ENCODE assay signal across 8 cellular contexts in the genomic region with DNA sequence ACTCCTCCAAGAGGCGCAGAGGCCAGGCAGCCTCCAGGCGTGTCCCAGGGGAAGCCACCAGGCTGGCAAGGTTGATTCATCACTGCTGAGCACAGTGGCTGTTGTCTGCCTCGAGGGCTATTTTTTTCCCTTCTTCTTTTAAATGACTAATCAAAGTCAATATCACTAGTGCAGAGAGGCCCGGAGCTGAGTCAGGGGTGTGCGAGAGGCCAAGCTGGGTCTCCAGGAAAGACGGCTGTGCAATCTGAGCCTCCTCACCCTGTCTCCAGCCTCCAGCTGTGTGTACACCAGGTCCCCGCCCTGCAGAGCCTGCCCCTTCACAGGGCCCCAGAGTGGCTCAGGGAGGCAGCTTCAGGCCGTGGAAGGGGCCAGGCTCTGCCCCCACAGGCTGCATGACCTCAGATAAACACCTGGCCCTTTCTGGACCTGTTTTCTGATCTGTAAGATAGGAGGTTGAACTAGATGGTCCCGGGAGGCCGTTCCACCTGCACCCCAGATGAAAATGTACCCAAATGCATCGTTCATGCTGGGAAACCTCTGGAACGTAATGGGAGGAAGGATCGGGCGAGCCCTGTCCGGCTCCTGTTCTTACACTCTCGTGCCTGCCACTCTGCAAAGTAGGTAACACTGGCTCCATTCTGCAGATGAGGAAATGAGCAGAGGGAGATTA. TPM values are rescaled to one million over a fixed set of nuclear protein-coding genes. Genes with fewer than 3 reads are reported as not detected.
DNase-seq lines count a peak whose midpoint lies in the region; ATAC-seq, FAIRE-seq and TF ChIP-seq lines count a peak whose summit lies in the region.

No MANE protein-coding gene starts in this region.

- H3K9me3 ChIP-seq in HepG2 (ENCODE audit: low read length) (no peaks in the 10 kb centered on the region), right lobe of liver (no peaks in the 10 kb centered on the region), mesodermal cell (ENCODE audit: control insufficient read depth, low read length) (no peaks in the 10 kb centered on the region)

- H3K9ac ChIP-seq in HepG2 (ENCODE audit: insufficient read depth, low read depth, low read length) = peak overlapping the region; percentile 52

- no peaks in the 10 kb centered on the region for H3K9me3 Mint-ChIP-seq in activated naive CD4-positive, alpha-beta T cell treated with anti-CD3 and anti-CD28 coated beads, Interleukin-2, amount 50 U/mL, for 72 hours

- peak overlapping the region; percentile 51 for H3K4me2 ChIP-seq in HepG2 (ENCODE audit: low read depth, low read length)

- in situ Hi-C loops in HepG2 (cut with HindIII; ENCODE audit: extremely low pct_ligation_motif_present, low pct_unique_long_range_greater_than_20kb) = loop anchor here (5.0 kb wide), 1 partner anchor 108 kb away; no protein-coding TSS in a partner anchor

- ATAC-seq in HepG2 (peak; percentile 87), right lobe of liver (no peak)
- peak; percentile 62 to 75 for ATAC-seq in activated naive CD4-positive, alpha-beta T cell treated with anti-CD3 and anti-CD28 coated beads, Interleukin-2, amount 50 U/mL, for 72 hours

- peak; percentile 84 for FAIRE-seq in HepG2 (lab: Jason Lieb, UNC)

- no peak for TF ChIP-seq RAD21 in HepG2 (CRISPR knock-in tag; IDR thresholded peaks at IDR 0.05)

- peaks cover 7% of the 10 kb centered on the region for H4K20me1 ChIP-seq in HepG2 (ENCODE audit: insufficient read depth, low read length)

- H3K36me3 Mint-ChIP-seq in activated naive CD4-positive, alpha-beta T cell treated with anti-CD3 and anti-CD28 coated beads, Interleukin-2, amount 50 U/mL, for 72 hours = no peaks in the 10 kb centered on the region

- WGBS in HepG2 (ENCODE audit: low lambda C conversion rate) = 0% methylated on average over 3 of the region's 16 CpGs
- WGBS in right lobe of liver (ENCODE audit: insufficient coverage, low coverage, low lambda C conversion rate, missing lambda C conversion rate) = 73% methylated on average over 12 of the region's 16 CpGs
- 85 to 90% methylated on average over 15 of the region's 16 CpGs for WGBS in mesodermal cell (ENCODE audit: insufficient coverage in 2 of 2), 2 experiments
- 62 to 66% methylated on average over 15 to 16 of the region's 16 CpGs for WGBS in lower leg skin, 2 donors

- H3K27ac Mint-ChIP-seq in activated naive CD4-positive, alpha-beta T cell treated with anti-CD3 and anti-CD28 coated beads, Interleukin-2, amount 50 U/mL, for 72 hours = no peak overlapping the region

- peaks cover 0 to 1% of the 10 kb centered on the region in 2 experiments; a peak in 1 of 5 replicates for H3K27me3 ChIP-seq in HepG2 (ENCODE audit: control insufficient read depth in 1 of 2, insufficient read depth in 2 of 2, low read length in 2 of 2)
- no peaks in the 10 kb centered on the region for H3K27me3 ChIP-seq in right lobe of liver

- peak; percentile 22; the same call in 1 of the 2 replicates for TF ChIP-seq CTCF in HepG2 (CRISPR knock-in tag; IDR thresholded peaks at IDR 0.05)
- no peak for TF ChIP-seq CTCF in right lobe of liver (IDR thresholded peaks at IDR 0.05)
- TF ChIP-seq CTCF in lower leg skin (IDR thresholded peaks at IDR 0.05) = peak in 1 of 3 donors; percentile 21

- POLR2A ChIA-PET in HepG2 (lab: Yijun Ruan, JAX) = interaction anchor here (0.7 to 2.3 kb wide), 18 partner anchors 10 to 159 kb away, joined by 3 to 12 read pairs (median 6); partner anchors contain the start of genes ABHD11, BCL7B, BUD23 and DNAJC30

- no peak for TF ChIP-seq POLR2A in HepG2 (IDR thresholded peaks at IDR 0.05; ENCODE audit: insufficient read depth in 1 of 2, low read depth in 2 of 2, low read length in 2 of 2)
- TF ChIP-seq POLR2A in right lobe of liver (IDR thresholded peaks at IDR 0.05) = no peak
- no peak for TF ChIP-seq POLR2A in lower leg skin (IDR thresholded peaks at IDR 0.05)

- H2AFZ ChIP-seq in HepG2 (ENCODE audit: low read length) = no peak overlapping the region

- no peaks in the 10 kb centered on the region for H3K79me2 ChIP-seq in HepG2 (ENCODE audit: insufficient read depth, low read length)

- TF ChIP-seq EP300 in HepG2 (IDR thresholded peaks at IDR 0.05; ENCODE audit: low read depth in 2 of 2, low read length in 2 of 2) (peak; percentile 48 to 70; a peak in 3 of 4 replicates), HepG2 (CRISPR knock-in tag; IDR thresholded peaks at IDR 0.05; ENCODE audit: borderline replicate concordance) (peak; percentile 79)

- H3K4me1 ChIP-seq in HepG2 (ENCODE audit: insufficient read depth, low read length) (peaks cover 47% of the 10 kb centered on the region), right lobe of liver (peaks cover 0 to under 1% (median 0%) of the 10 kb centered on the region in 4 donors), mesodermal cell (ENCODE audit: control insufficient read depth, insufficient read depth, low read length, poor library complexity, severe bottlenecking) (peaks cover 27% of the 10 kb centered on the region)

- DNase-seq in HepG2 (ENCODE audit: low spot score) (peak; percentile 90), right lobe of liver (no peak), NCI-H510A (lab: John Stamatoyannopoulos, UW) (peak; percentile 94), lower leg skin (ENCODE audit: low spot score in 2 of 2) (no peak), occipital lobe (lab: John Stamatoyannopoulos, UW) (no peak), RPMI8226 (no peak)
- peak in 1 of 2 donors; percentile 59 for DNase-seq in activated naive CD4-positive, alpha-beta T cell treated with anti-CD3 and anti-CD28 coated beads, Interleukin-2, amount 50 U/mL, for 72 hours (ENCODE audit: low spot score in 2 of 2)

- H3K36me3 ChIP-seq in HepG2 (replicated peaks in 1 of 2; ENCODE audit: control insufficient read depth in 1 of 2, insufficient read depth in 2 of 2, low read length in 2 of 2) (no peaks in the 10 kb centered on the region), right lobe of liver (no peaks in the 10 kb centered on the region), mesodermal cell (ENCODE audit: control insufficient read depth, insufficient read depth, low read length) (peaks cover 8% of the 10 kb centered on the region)

- H3K27ac ChIP-seq in HepG2 (ENCODE audit: extremely low read length, insufficient read depth, low read length) = peak overlapping the region; percentile 36
- H3K27ac ChIP-seq in right lobe of liver = no peak overlapping the region
- peak overlapping the region; percentile 49 for H3K27ac ChIP-seq in mesodermal cell (ENCODE audit: low read depth, low read length, severe bottlenecking)

- intact Hi-C loops in HepG2 (cut with micrococcal nuclease; ENCODE audit: unreplicated experiment) (loop anchor here (5.0 kb wide), 2 partner anchors 33 to 48 kb away; partner anchors contain the start of genes BUD23, DNAJC30 and VPS37D), right lobe of liver (cut with DNase I) (no loop called here), lower leg skin (cut with DNase I; ENCODE audit: low total_unique reads) (no loop called here)

- peak overlapping the region in 2 of 3 experiments; percentile 3 to 13; a peak in 1 of 6 replicates for H3K4me3 ChIP-seq in HepG2 (replicated peaks in 1 of 3; ENCODE audit: insufficient read depth in 1 of 3, low read depth in 2 of 3, low read length in 3 of 3)
- no peak overlapping the region for H3K4me3 ChIP-seq in right lobe of liver
- no peak overlapping the region for H3K4me3 ChIP-seq in mesodermal cell (ENCODE audit: extremely low read depth, insufficient read depth, low read length, poor library complexity, severe bottlenecking)
- no peak overlapping the region for H3K4me3 ChIP-seq in lower leg skin (ENCODE audit: low read depth, poor library complexity, severe bottlenecking)

- no TSS peak for BruUV-seq in HepG2 (replicated peaks; lab: Mats Ljungman, UMichigan)

- CTCF ChIA-PET in HepG2 (lab: Yijun Ruan, JAX; ENCODE audit: low intra/inter-chr PET ratio, low total read pairs) = no interaction called here

RNA-seq across cellular contexts. Expression of gene STX1A, which starts 3.7 kb away (rescaled TPM):
- total RNA-seq in HepG2 (2016; rRNA removed; fragmentation: Illumina TruSeq; extraction: Trizol) (2.9 and 6.1 TPM in 2 replicates), right lobe of liver (1 to 10 TPM; 1.4 to 2.8 (median 1.9) TPM), lower leg skin (1 to 10 TPM; 2.9 to 9.2 (median 4.6) TPM), occipital lobe (49.8 TPM)
- total RNA-seq in HepG2 (2016; cell fraction: cytosol; rRNA removed; fragmentation: Illumina TruSeq; extraction: Trizol; ENCODE audit: low read depth) = 1.3 and 1.8 TPM in 2 replicates
- 3.3 and 5.7 TPM in 2 replicates for total RNA-seq in HepG2 (2016; cell fraction: insoluble cytoplasmic fraction; rRNA removed; fragmentation: Illumina TruSeq; extraction: Trizol)
- 2.4 and 4.1 TPM in 2 replicates for total RNA-seq in HepG2 (2016; cell fraction: membrane; rRNA removed; fragmentation: Illumina TruSeq; extraction: Trizol)
- 6.6 and 10.3 TPM in 2 replicates for total RNA-seq in HepG2 (2016; cell fraction: nucleus; rRNA removed; fragmentation: Illumina TruSeq; extraction: Trizol)
- 12.2 and 14.8 TPM in 2 replicates for polyA plus RNA-seq in HepG2 (2011; rRNA removed)
- polyA plus RNA-seq in HepG2 (2011; cell fraction: cytosol; rRNA removed) = 5.3 and 6.0 TPM in 2 replicates
- 75.2 and 75.4 TPM in 2 replicates for polyA plus RNA-seq in HepG2 (2011; cell fraction: nucleus; rRNA removed)
- 8.5 and 18.8 TPM in 2 replicates for polyA plus RNA-seq in HepG2 (2012)
- 0.94 and 1.4 TPM in 2 replicates for polyA plus RNA-seq in HepG2 (2016; cell fraction: cytosol; fragmentation: Illumina TruSeq; extraction: Trizol; ENCODE audit: low read depth)
- 3.1 and 4.5 TPM in 2 replicates for polyA plus RNA-seq in HepG2 (2016; cell fraction: insoluble cytoplasmic fraction; fragmentation: Illumina TruSeq; extraction: Trizol; ENCODE audit: low read depth)
- 2.3 and 2.5 TPM in 2 replicates for polyA plus RNA-seq in HepG2 (2016; cell fraction: membrane; fragmentation: Illumina TruSeq; extraction: Trizol; ENCODE audit: low read depth)
- 26.8 and 37.4 TPM in 2 replicates for polyA plus RNA-seq in HepG2 (2016; cell fraction: nucleus; fragmentation: Illumina TruSeq; extraction: Trizol; ENCODE audit: insufficient read depth, low read depth)
- 5.2 and 10.7 TPM in 2 replicates for polyA minus RNA-seq in HepG2 (2011; rRNA and poly(A)+ RNA removed; ENCODE audit: low replicate concordance)
- polyA minus RNA-seq in HepG2 (2011; cell fraction: cytosol; rRNA and poly(A)+ RNA removed) = 1.7 and 3.1 TPM in 2 replicates
- 12.8 and 13.4 TPM in 2 replicates for polyA minus RNA-seq in HepG2 (2011; cell fraction: nucleus; rRNA and poly(A)+ RNA removed)
- 10 to 100 TPM in 1 of 2 donors, 1 to 10 TPM in 1; 8.8 to 14.0 TPM for total RNA-seq in activated naive CD4-positive, alpha-beta T cell treated with anti-CD3 and anti-CD28 coated beads, Interleukin-2, amount 50 U/mL, for 72 hours
- 15.4 TPM for polyA plus RNA-seq in mesodermal cell (2013, experiment 1 of 2)
- polyA plus RNA-seq in mesodermal cell (2013, experiment 2 of 2) = 10.1 TPM

RNA-seq across cellular contexts. Expression of gene ABHD11, which starts 22.8 kb away (rescaled TPM):
- total RNA-seq in HepG2 (2016; rRNA removed; fragmentation: Illumina TruSeq; extraction: Trizol) (6.4 and 7.0 TPM in 2 replicates), right lobe of liver (1 to 10 TPM; 5.6 to 8.4 (median 7.0) TPM), lower leg skin (10 to 100 TPM; 24.9 to 29.0 (median 26.3) TPM), occipital lobe (4.2 TPM)
- total RNA-seq in HepG2 (2016; cell fraction: cytosol; rRNA removed; fragmentation: Illumina TruSeq; extraction: Trizol; ENCODE audit: low read depth) = 2.5 and 2.8 TPM in 2 replicates
- total RNA-seq in HepG2 (2016; cell fraction: insoluble cytoplasmic fraction; rRNA removed; fragmentation: Illumina TruSeq; extraction: Trizol) = 6.2 and 6.4 TPM in 2 replicates
- 3.3 and 3.6 TPM in 2 replicates for total RNA-seq in HepG2 (2016; cell fraction: membrane; rRNA removed; fragmentation: Illumina TruSeq; extraction: Trizol)
- 4.1 and 4.7 TPM in 2 replicates for total RNA-seq in HepG2 (2016; cell fraction: nucleus; rRNA removed; fragmentation: Illumina TruSeq; extraction: Trizol)
- 7.1 and 8.1 TPM in 2 replicates for polyA plus RNA-seq in HepG2 (2011; rRNA removed)
- polyA plus RNA-seq in HepG2 (2011; cell fraction: cytosol; rRNA removed) = 3.7 and 7.1 TPM in 2 replicates
- 10.5 and 11.1 TPM in 2 replicates for polyA plus RNA-seq in HepG2 (2011; cell fraction: nucleus; rRNA removed)
- polyA plus RNA-seq in HepG2 (2012) = 2.0 and 3.1 TPM in 2 replicates
- polyA plus RNA-seq in HepG2 (2016; cell fraction: cytosol; fragmentation: Illumina TruSeq; extraction: Trizol; ENCODE audit: low read depth) = 1.7 and 1.9 TPM in 2 replicates
- 7.3 and 7.9 TPM in 2 replicates for polyA plus RNA-seq in HepG2 (2016; cell fraction: insoluble cytoplasmic fraction; fragmentation: Illumina TruSeq; extraction: Trizol; ENCODE audit: low read depth)
- polyA plus RNA-seq in HepG2 (2016; cell fraction: membrane; fragmentation: Illumina TruSeq; extraction: Trizol; ENCODE audit: low read depth) = 1.8 and 2.3 TPM in 2 replicates
- polyA plus RNA-seq in HepG2 (2016; cell fraction: nucleus; fragmentation: Illumina TruSeq; extraction: Trizol; ENCODE audit: insufficient read depth, low read depth) = 8.1 and 14.0 TPM in 2 replicates
- polyA minus RNA-seq in HepG2 (2011; rRNA and poly(A)+ RNA removed; ENCODE audit: low replicate concordance) = 8.6 and 26.6 TPM in 2 replicates
- 0.89 and 2.6 TPM in 2 replicates for polyA minus RNA-seq in HepG2 (2011; cell fraction: cytosol; rRNA and poly(A)+ RNA removed)
- polyA minus RNA-seq in HepG2 (2011; cell fraction: nucleus; rRNA and poly(A)+ RNA removed) = 6.2 and 11.3 TPM in 2 replicates
- total RNA-seq in activated naive CD4-positive, alpha-beta T cell treated with anti-CD3 and anti-CD28 coated beads, Interleukin-2, amount 50 U/mL, for 72 hours = 10 to 100 TPM; 17.3 to 18.1 TPM
- polyA plus RNA-seq in mesodermal cell (2013, experiment 1 of 2) = 9.3 TPM
- polyA plus RNA-seq in mesodermal cell (2013, experiment 2 of 2) = 9.1 TPM

RNA-seq across cellular contexts. Expression of gene BUD23, which starts 32.4 kb away (rescaled TPM):
- total RNA-seq in HepG2 (2016; rRNA removed; fragmentation: Illumina TruSeq; extraction: Trizol) = 37.5 and 47.5 TPM in 2 replicates
- total RNA-seq in HepG2 (2016; cell fraction: cytosol; rRNA removed; fragmentation: Illumina TruSeq; extraction: Trizol; ENCODE audit: low read depth) = 25.0 and 27.0 TPM in 2 replicates
- total RNA-seq in HepG2 (2016; cell fraction: insoluble cytoplasmic fraction; rRNA removed; fragmentation: Illumina TruSeq; extraction: Trizol) = 37.7 and 52.7 TPM in 2 replicates
- 22.7 and 27.6 TPM in 2 replicates for total RNA-seq in HepG2 (2016; cell fraction: membrane; rRNA removed; fragmentation: Illumina TruSeq; extraction: Trizol)
- total RNA-seq in HepG2 (2016; cell fraction: nucleus; rRNA removed; fragmentation: Illumina TruSeq; extraction: Trizol) = 36.5 and 38.0 TPM in 2 replicates
- 50.3 and 54.5 TPM in 2 replicates for polyA plus RNA-seq in HepG2 (2011; rRNA removed)
- 57.5 and 59.3 TPM in 2 replicates for polyA plus RNA-seq in HepG2 (2011; cell fraction: cytosol; rRNA removed)
- polyA plus RNA-seq in HepG2 (2011; cell fraction: nucleus; rRNA removed) = 61.1 and 71.4 TPM in 2 replicates
- 39.8 and 49.3 TPM in 2 replicates for polyA plus RNA-seq in HepG2 (2012)
- polyA plus RNA-seq in HepG2 (2016; cell fraction: cytosol; fragmentation: Illumina TruSeq; extraction: Trizol; ENCODE audit: low read depth) = 23.2 and 24.2 TPM in 2 replicates
- polyA plus RNA-seq in HepG2 (2016; cell fraction: insoluble cytoplasmic fraction; fragmentation: Illumina TruSeq; extraction: Trizol; ENCODE audit: low read depth) = 54.9 and 56.3 TPM in 2 replicates
- polyA plus RNA-seq in HepG2 (2016; cell fraction: membrane; fragmentation: Illumina TruSeq; extraction: Trizol; ENCODE audit: low read depth) = 27.2 and 30.8 TPM in 2 replicates
- polyA plus RNA-seq in HepG2 (2016; cell fraction: nucleus; fragmentation: Illumina TruSeq; extraction: Trizol; ENCODE audit: insufficient read depth, low read depth) = 97.8 and 98.1 TPM in 2 replicates
- 20.0 and 77.8 TPM in 2 replicates for polyA minus RNA-seq in HepG2 (2011; rRNA and poly(A)+ RNA removed; ENCODE audit: low replicate concordance)
- polyA minus RNA-seq in HepG2 (2011; cell fraction: cytosol; rRNA and poly(A)+ RNA removed) = 9.4 and 16.6 TPM in 2 replicates
- polyA minus RNA-seq in HepG2 (2011; cell fraction: nucleus; rRNA and poly(A)+ RNA removed) = 14.7 and 15.2 TPM in 2 replicates
- 10 to 100 TPM; 24.1 to 35.0 (median 29.2) TPM for total RNA-seq in right lobe of liver
- total RNA-seq in activated naive CD4-positive, alpha-beta T cell treated with anti-CD3 and anti-CD28 coated beads, Interleukin-2, amount 50 U/mL, for 72 hours = 10 to 100 TPM; 91.8 to 97.9 TPM
- polyA plus RNA-seq in mesodermal cell (2013, experiment 1 of 2) = 67.4 TPM
- 62.9 TPM for polyA plus RNA-seq in mesodermal cell (2013, experiment 2 of 2)
- 10 to 100 TPM; 46.3 to 57.8 (median 53.2) TPM for total RNA-seq in lower leg skin
- 23.7 TPM for total RNA-seq in occipital lobe

RNA-seq across cellular contexts. Expression of gene DNAJC30, which starts 32.5 kb away (rescaled TPM):
- total RNA-seq in HepG2 (2016; rRNA removed; fragmentation: Illumina TruSeq; extraction: Trizol) (3.0 and 3.3 TPM in 2 replicates), right lobe of liver (1 to 10 TPM; 5.4 to 8.8 (median 7.0) TPM), lower leg skin (1 to 10 TPM; 3.4 to 6.1 (median 4.1) TPM), occipital lobe (3.1 TPM)
- 1.3 TPM in 2 replicates for total RNA-seq in HepG2 (2016; cell fraction: cytosol; rRNA removed; fragmentation: Illumina TruSeq; extraction: Trizol; ENCODE audit: low read depth)
- total RNA-seq in HepG2 (2016; cell fraction: insoluble cytoplasmic fraction; rRNA removed; fragmentation: Illumina TruSeq; extraction: Trizol) = 2.7 and 3.2 TPM in 2 replicates
- 2.5 and 2.7 TPM in 2 replicates for total RNA-seq in HepG2 (2016; cell fraction: membrane; rRNA removed; fragmentation: Illumina TruSeq; extraction: Trizol)
- 2.6 and 2.8 TPM in 2 replicates for total RNA-seq in HepG2 (2016; cell fraction: nucleus; rRNA removed; fragmentation: Illumina TruSeq; extraction: Trizol)
- polyA plus RNA-seq in HepG2 (2011; rRNA removed) = 3.5 and 3.8 TPM in 2 replicates
- polyA plus RNA-seq in HepG2 (2011; cell fraction: cytosol; rRNA removed) = 3.7 and 5.6 TPM in 2 replicates
- polyA plus RNA-seq in HepG2 (2011; cell fraction: nucleus; rRNA removed) = 3.5 and 4.4 TPM in 2 replicates
- polyA plus RNA-seq in HepG2 (2012) = 2.0 and 4.5 TPM in 2 replicates
- polyA plus RNA-seq in HepG2 (2016; cell fraction: cytosol; fragmentation: Illumina TruSeq; extraction: Trizol; ENCODE audit: low read depth) = 1.9 and 2.1 TPM in 2 replicates
- 7.7 and 7.8 TPM in 2 replicates for polyA plus RNA-seq in HepG2 (2016; cell fraction: insoluble cytoplasmic fraction; fragmentation: Illumina TruSeq; extraction: Trizol; ENCODE audit: low read depth)
- polyA plus RNA-seq in HepG2 (2016; cell fraction: membrane; fragmentation: Illumina TruSeq; extraction: Trizol; ENCODE audit: low read depth) = 3.1 and 3.6 TPM in 2 replicates
- 5.6 and 6.4 TPM in 2 replicates for polyA plus RNA-seq in HepG2 (2016; cell fraction: nucleus; fragmentation: Illumina TruSeq; extraction: Trizol; ENCODE audit: insufficient read depth, low read depth)
- polyA minus RNA-seq in HepG2 (2011; rRNA and poly(A)+ RNA removed; ENCODE audit: low replicate concordance) = 8.4 and 10.1 TPM in 2 replicates
- 2.0 and 3.3 TPM in 2 replicates for polyA minus RNA-seq in HepG2 (2011; cell fraction: cytosol; rRNA and poly(A)+ RNA removed)
- polyA minus RNA-seq in HepG2 (2011; cell fraction: nucleus; rRNA and poly(A)+ RNA removed) = 7.7 and 9.3 TPM in 2 replicates
- total RNA-seq in activated naive CD4-positive, alpha-beta T cell treated with anti-CD3 and anti-CD28 coated beads, Interleukin-2, amount 50 U/mL, for 72 hours = 1 to 10 TPM; 3.7 to 7.5 TPM
- 3.3 TPM for polyA plus RNA-seq in mesodermal cell (2013, experiment 1 of 2)
- polyA plus RNA-seq in mesodermal cell (2013, experiment 2 of 2) = 3.6 TPM

RNA-seq across cellular contexts. Expression of gene VPS37D, which starts 48.2 kb away (rescaled TPM):
- total RNA-seq in HepG2 (2016; rRNA removed; fragmentation: Illumina TruSeq; extraction: Trizol) (4.9 and 6.3 TPM in 2 replicates), right lobe of liver (1 to 10 TPM; 1.2 to 3.0 (median 2.2) TPM), lower leg skin (1 to 10 TPM; 2.4 to 6.9 (median 4.1) TPM), occipital lobe (21.5 TPM)
- total RNA-seq in HepG2 (2016; cell fraction: cytosol; rRNA removed; fragmentation: Illumina TruSeq; extraction: Trizol; ENCODE audit: low read depth) = 7.4 and 7.8 TPM in 2 replicates
- total RNA-seq in HepG2 (2016; cell fraction: insoluble cytoplasmic fraction; rRNA removed; fragmentation: Illumina TruSeq; extraction: Trizol) = 5.1 and 6.3 TPM in 2 replicates
- total RNA-seq in HepG2 (2016; cell fraction: membrane; rRNA removed; fragmentation: Illumina TruSeq; extraction: Trizol) = 11.3 and 11.5 TPM in 2 replicates
- total RNA-seq in HepG2 (2016; cell fraction: nucleus; rRNA removed; fragmentation: Illumina TruSeq; extraction: Trizol) = 3.3 and 3.9 TPM in 2 replicates
- polyA plus RNA-seq in HepG2 (2011; rRNA removed) = 3.8 and 5.7 TPM in 2 replicates
- polyA plus RNA-seq in HepG2 (2011; cell fraction: cytosol; rRNA removed) = 3.8 and 5.1 TPM in 2 replicates
- polyA plus RNA-seq in HepG2 (2011; cell fraction: nucleus; rRNA removed) = 11.9 and 15.2 TPM in 2 replicates
- polyA plus RNA-seq in HepG2 (2012) = 5.1 and 5.6 TPM in 2 replicates
- polyA plus RNA-seq in HepG2 (2016; cell fraction: cytosol; fragmentation: Illumina TruSeq; extraction: Trizol; ENCODE audit: low read depth) = 5.8 and 6.7 TPM in 2 replicates
- 4.4 and 4.5 TPM in 2 replicates for polyA plus RNA-seq in HepG2 (2016; cell fraction: insoluble cytoplasmic fraction; fragmentation: Illumina TruSeq; extraction: Trizol; ENCODE audit: low read depth)
- polyA plus RNA-seq in HepG2 (2016; cell fraction: membrane; fragmentation: Illumina TruSeq; extraction: Trizol; ENCODE audit: low read depth) = 7.2 and 7.6 TPM in 2 replicates
- polyA plus RNA-seq in HepG2 (2016; cell fraction: nucleus; fragmentation: Illumina TruSeq; extraction: Trizol; ENCODE audit: insufficient read depth, low read depth) = 8.1 and 8.8 TPM in 2 replicates
- polyA minus RNA-seq in HepG2 (2011; rRNA and poly(A)+ RNA removed; ENCODE audit: low replicate concordance) = 0.37 and 3.2 TPM in 2 replicates
- polyA minus RNA-seq in HepG2 (2011; cell fraction: cytosol; rRNA and poly(A)+ RNA removed) = 2.4 and 2.6 TPM in 2 replicates
- 0.90 and 1.5 TPM in 2 replicates for polyA minus RNA-seq in HepG2 (2011; cell fraction: nucleus; rRNA and poly(A)+ RNA removed)
- total RNA-seq in activated naive CD4-positive, alpha-beta T cell treated with anti-CD3 and anti-CD28 coated beads, Interleukin-2, amount 50 U/mL, for 72 hours = under 1 TPM in 1 of 2 donors, not detected in 1; 0.95 TPM
- polyA plus RNA-seq in mesodermal cell (2013, experiment 1 of 2) = 4.2 TPM
- polyA plus RNA-seq in mesodermal cell (2013, experiment 2 of 2) = 5.0 TPM

Comparison
In these comparisons a context has a peak if more than half of its experiments do, and no peak if none do; other contexts are left out.
1. ATAC-seq: peak in HepG2 (single experiment) and activated naive CD4-positive, alpha-beta T cell treated with anti-CD3 and anti-CD28 coated beads, Interleukin-2, amount 50 U/mL, for 72 hours (2 of 2); none in right lobe of liver (0 of 4).
2. DNase-seq: peak in HepG2 (single experiment) and NCI-H510A (single experiment); none in right lobe of liver (0 of 3), lower leg skin (0 of 2), occipital lobe (single experiment) and RPMI8226 (single experiment).
3. H3K27ac ChIP-seq: peak in HepG2 (single experiment) and mesodermal cell (single experiment); none in right lobe of liver (0 of 3).
4. H3K4me3 ChIP-seq: peak in HepG2 (2 of 3); none in right lobe of liver (0 of 3), mesodermal cell (single experiment) and lower leg skin (single experiment).